1 cellular context compared by ENCODE assay signal in the genomic region with DNA sequence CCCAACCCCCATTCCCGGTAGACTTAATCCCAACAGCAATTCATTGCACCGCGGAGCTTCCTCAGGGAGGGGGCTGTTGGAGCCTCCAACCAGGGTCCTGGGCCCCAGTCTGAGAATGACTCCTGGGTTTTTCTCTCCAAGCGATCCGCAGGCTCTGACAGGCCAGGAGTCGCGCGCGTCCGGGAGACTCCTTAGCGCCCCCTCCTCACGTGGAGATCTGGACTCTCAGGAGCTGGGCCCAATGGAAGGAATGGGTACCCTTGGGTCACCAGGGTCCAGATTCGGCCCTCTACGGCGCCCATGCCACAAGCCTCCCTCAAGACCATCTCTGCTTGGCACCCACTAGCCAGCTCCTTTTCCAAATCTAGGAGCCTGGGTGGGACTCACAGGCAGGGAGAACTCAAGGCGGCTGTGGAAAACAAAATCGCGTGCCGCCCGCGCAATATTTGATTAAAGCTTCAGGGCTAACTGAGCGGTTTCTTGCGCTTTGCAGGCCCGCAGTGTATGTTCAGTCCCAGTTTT.
TF ChIP-seq lines count a peak whose summit lies in the region.

No MANE protein-coding gene starts in this region.

TF ChIP-seq in H1, 55 proteins besides CTCF, POLR2A, EP300 and RAD21:
- TF ChIP-seq CTBP2 (IDR thresholded peaks at IDR 0.05; ENCODE audit: borderline replicate concordance, insufficient read depth, insufficient read length, low read length) (no peak), JUND (IDR thresholded peaks at IDR 0.05; ENCODE audit: low read length) (no peak), ASH2L (IDR thresholded peaks at IDR 0.05; ENCODE audit: low read length) (no peak)
- TF ChIP-seq, protein P1, sequence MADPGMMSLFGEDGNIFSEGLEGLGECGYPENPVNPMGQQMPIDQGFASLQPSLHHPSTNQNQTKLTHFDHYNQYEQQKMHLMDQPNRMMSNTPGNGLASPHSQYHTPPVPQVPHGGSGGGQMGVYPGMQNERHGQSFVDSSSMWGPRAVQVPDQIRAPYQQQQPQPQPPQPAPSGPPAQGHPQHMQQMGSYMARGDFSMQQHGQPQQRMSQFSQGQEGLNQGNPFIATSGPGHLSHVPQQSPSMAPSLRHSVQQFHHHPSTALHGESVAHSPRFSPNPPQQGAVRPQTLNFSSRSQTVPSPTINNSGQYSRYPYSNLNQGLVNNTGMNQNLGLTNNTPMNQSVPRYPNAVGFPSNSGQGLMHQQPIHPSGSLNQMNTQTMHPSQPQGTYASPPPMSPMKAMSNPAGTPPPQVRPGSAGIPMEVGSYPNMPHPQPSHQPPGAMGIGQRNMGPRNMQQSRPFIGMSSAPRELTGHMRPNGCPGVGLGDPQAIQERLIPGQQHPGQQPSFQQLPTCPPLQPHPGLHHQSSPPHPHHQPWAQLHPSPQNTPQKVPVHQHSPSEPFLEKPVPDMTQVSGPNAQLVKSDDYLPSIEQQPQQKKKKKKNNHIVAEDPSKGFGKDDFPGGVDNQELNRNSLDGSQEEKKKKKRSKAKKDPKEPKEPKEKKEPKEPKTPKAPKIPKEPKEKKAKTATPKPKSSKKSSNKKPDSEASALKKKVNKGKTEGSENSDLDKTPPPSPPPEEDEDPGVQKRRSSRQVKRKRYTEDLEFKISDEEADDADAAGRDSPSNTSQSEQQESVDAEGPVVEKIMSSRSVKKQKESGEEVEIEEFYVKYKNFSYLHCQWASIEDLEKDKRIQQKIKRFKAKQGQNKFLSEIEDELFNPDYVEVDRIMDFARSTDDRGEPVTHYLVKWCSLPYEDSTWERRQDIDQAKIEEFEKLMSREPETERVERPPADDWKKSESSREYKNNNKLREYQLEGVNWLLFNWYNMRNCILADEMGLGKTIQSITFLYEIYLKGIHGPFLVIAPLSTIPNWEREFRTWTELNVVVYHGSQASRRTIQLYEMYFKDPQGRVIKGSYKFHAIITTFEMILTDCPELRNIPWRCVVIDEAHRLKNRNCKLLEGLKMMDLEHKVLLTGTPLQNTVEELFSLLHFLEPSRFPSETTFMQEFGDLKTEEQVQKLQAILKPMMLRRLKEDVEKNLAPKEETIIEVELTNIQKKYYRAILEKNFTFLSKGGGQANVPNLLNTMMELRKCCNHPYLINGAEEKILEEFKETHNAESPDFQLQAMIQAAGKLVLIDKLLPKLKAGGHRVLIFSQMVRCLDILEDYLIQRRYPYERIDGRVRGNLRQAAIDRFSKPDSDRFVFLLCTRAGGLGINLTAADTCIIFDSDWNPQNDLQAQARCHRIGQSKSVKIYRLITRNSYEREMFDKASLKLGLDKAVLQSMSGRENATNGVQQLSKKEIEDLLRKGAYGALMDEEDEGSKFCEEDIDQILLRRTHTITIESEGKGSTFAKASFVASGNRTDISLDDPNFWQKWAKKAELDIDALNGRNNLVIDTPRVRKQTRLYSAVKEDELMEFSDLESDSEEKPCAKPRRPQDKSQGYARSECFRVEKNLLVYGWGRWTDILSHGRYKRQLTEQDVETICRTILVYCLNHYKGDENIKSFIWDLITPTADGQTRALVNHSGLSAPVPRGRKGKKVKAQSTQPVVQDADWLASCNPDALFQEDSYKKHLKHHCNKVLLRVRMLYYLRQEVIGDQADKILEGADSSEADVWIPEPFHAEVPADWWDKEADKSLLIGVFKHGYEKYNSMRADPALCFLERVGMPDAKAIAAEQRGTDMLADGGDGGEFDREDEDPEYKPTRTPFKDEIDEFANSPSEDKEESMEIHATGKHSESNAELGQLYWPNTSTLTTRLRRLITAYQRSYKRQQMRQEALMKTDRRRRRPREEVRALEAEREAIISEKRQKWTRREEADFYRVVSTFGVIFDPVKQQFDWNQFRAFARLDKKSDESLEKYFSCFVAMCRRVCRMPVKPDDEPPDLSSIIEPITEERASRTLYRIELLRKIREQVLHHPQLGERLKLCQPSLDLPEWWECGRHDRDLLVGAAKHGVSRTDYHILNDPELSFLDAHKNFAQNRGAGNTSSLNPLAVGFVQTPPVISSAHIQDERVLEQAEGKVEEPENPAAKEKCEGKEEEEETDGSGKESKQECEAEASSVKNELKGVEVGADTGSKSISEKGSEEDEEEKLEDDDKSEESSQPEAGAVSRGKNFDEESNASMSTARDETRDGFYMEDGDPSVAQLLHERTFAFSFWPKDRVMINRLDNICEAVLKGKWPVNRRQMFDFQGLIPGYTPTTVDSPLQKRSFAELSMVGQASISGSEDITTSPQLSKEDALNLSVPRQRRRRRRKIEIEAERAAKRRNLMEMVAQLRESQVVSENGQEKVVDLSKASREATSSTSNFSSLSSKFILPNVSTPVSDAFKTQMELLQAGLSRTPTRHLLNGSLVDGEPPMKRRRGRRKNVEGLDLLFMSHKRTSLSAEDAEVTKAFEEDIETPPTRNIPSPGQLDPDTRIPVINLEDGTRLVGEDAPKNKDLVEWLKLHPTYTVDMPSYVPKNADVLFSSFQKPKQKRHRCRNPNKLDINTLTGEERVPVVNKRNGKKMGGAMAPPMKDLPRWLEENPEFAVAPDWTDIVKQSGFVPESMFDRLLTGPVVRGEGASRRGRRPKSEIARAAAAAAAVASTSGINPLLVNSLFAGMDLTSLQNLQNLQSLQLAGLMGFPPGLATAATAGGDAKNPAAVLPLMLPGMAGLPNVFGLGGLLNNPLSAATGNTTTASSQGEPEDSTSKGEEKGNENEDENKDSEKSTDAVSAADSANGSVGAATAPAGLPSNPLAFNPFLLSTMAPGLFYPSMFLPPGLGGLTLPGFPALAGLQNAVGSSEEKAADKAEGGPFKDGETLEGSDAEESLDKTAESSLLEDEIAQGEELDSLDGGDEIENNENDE (IDR thresholded peaks at IDR 0.05; ENCODE audit: insufficient replicate concordance, low read length), result no peak
